In the genomic region with DNA sequence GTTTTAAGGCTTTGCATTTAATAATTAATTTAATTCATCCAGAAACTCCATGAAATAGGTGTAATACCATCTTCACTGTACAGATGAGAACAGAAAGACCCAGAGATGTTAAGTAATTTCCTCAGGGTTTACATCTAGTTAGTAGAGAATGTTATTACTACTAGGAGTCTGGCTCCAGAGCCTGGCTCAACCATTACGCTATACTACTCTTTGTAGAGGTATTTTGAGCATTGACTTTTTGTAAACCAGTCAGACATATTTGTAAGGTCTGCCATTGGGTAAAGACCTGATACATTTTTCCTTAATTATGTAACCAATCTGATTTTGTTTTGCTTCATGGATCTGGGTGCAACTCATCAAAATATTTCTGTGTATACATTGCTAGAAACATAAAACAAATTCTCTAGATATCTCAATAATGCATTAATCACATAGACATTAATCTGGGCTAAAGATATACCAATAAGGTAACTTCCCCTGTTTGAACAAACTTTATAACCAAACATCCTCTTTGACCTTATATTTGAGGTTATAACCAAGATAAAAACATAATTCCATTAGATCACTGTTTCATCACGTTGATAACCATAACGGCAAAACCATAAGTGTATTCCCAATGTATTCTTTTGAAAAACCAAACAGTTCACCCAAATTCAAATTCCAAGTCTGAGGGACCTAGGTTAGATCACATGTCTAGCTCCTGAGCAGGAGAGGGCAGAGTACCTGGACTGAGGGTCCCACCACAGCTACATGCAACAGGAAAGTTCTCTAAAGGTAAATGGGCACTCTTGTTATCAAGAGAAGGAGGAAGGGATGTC, we compare ENCODE assay signal across 13 cellular contexts.
DNase-seq lines count a peak whose midpoint lies in the region; ATAC-seq lines count a peak whose summit lies in the region.
"Had no signal": no experiment of that assay in that cellular context is flagged by ENCODE, and none has a peak within 500 bp of the region (broad histone marks: within the 10 kb centered on the region; RNA-seq: fewer than 3 reads in every experiment).

No MANE protein-coding gene starts in this region.

- H3K4me3 Mint-ChIP-seq in T-helper 2 cell treated with Interferon-gamma antibody and Interleukin-4, amounts not matched to agents 5 μg/mL and 100 μg/mL, for 36 hours: peak overlapping the region; percentile 38
- H3K4me3 Mint-ChIP-seq: mesothelial cell of epicardium had no signal

- ATAC-seq in GM21619 (IDR thresholded peaks at IDR 0.05; ENCODE audit: unreplicated experiment): peak; percentile 31
- ATAC-seq in HG03432 (IDR thresholded peaks at IDR 0.05; ENCODE audit: unreplicated experiment): peak; percentile 33
- ATAC-seq in stimulated activated naive CD8-positive, alpha-beta T cell treated with anti-CD3 and anti-CD28 coated beads, Interleukin-15, Interleukin-2, amounts not matched to agents 100 U/mL and 50 U/mL, for 24 hours: peak; percentile 11
- no peak for ATAC-seq in HG03460 (IDR thresholded peaks at IDR 0.05; ENCODE audit: unreplicated experiment)

- peaks cover 42% of the 10 kb centered on the region for H3K27me3 Mint-ChIP-seq in T-helper 2 cell treated with Interferon-gamma antibody and Interleukin-4, amounts not matched to agents 5 μg/mL and 100 μg/mL, for 36 hours (ENCODE audit: low read depth)

- H3K27ac Mint-ChIP-seq in T-helper 2 cell treated with Interferon-gamma antibody and Interleukin-4, amounts not matched to agents 5 μg/mL and 100 μg/mL, for 36 hours: peak overlapping the region; percentile 18
- H3K27ac Mint-ChIP-seq: mesothelial cell of epicardium; T-helper 1 cell treated with Interleukin-12 subunit alpha and Interleukin-12 subunit beta and Interleukin-4 antibody, amounts not matched to agents 30 μg/mL and 1 μg/mL, for 36 hours had no signal

- H3K4me1 Mint-ChIP-seq in T-helper 2 cell treated with Interferon-gamma antibody and Interleukin-4, amounts not matched to agents 5 μg/mL and 100 μg/mL, for 36 hours (ENCODE audit: low read depth): peaks cover 42% of the 10 kb centered on the region

- H3K9me3 Mint-ChIP-seq in T-helper 2 cell treated with Interferon-gamma antibody and Interleukin-4, amounts not matched to agents 5 μg/mL and 100 μg/mL, for 36 hours: peaks cover 6% of the 10 kb centered on the region
- H3K9me3 Mint-ChIP-seq: T-helper 1 cell treated with Interleukin-12 subunit alpha and Interleukin-12 subunit beta and Interleukin-4 antibody, amounts not matched to agents 30 μg/mL and 1 μg/mL, for 36 hours had no signal

- DNase-seq in T-helper 2 cell treated with Interferon-gamma antibody and Interleukin-4, amounts not matched to agents 5 μg/mL and 100 μg/mL, for 36 hours (ENCODE audit: low spot score): no peak
- no peak for DNase-seq in T-helper 2 cell
- DNase-seq in stimulated activated naive CD8-positive, alpha-beta T cell treated with anti-CD3 and anti-CD28 coated beads, Interleukin-15, Interleukin-2, amounts not matched to agents 100 U/mL and 50 U/mL, for 24 hours: no peak
- no peak for DNase-seq in stimulated activated CD4-positive, alpha-beta T cell treated with anti-CD3 and anti-CD28 coated beads, Interleukin-4, amount 100 ng/mL, for 24 hours
- no peak for DNase-seq in AML-193 (lab: John Stamatoyannopoulos, UW)
- DNase-seq: DMS153, NCI-H1092 treated with DMSO at 0.1 percent for 48 hours, thyroid gland had no signal

- H3K36me3 Mint-ChIP-seq in T-helper 2 cell treated with Interferon-gamma antibody and Interleukin-4, amounts not matched to agents 5 μg/mL and 100 μg/mL, for 36 hours (ENCODE audit: low read depth): peaks cover 18% of the 10 kb centered on the region
